Comparison of ENCODE assay signal across 1 cellular context in the genomic region with DNA sequence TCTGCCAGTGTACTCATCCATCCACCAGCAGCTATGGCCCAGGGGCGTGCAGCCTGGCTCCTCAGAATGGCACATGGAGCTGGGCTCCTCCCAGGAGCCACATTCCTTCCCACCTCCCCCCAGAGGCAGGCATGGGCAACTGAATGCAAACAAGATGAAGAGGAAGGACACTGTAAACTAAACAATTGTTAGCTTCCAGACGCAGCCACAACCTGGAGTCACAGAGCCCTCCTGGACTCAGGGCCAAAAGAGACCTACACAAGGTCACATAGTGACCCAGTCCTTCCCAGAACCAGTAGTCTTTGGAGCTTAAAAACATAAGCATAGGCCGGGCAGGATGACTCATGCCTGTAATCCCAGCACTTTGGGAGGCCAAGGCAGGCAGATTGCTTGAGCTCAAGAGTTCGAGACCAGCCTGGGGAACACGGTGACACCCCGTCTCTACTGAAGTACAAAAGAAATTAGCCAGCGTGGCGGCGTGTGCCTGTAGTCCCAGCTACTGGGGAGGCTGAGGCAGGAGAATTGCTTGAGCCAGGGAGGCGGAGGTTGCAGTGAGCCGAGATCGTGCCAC.
TF ChIP-seq lines count a peak whose summit lies in the region.

No MANE protein-coding gene starts in this region.

TF ChIP-seq in SK-N-SH, 30 proteins besides CTCF, POLR2A, EP300 and RAD21 (continued from another document):
- TF ChIP-seq ZBTB33 (IDR thresholded peaks at IDR 0.05; ENCODE audit: borderline replicate concordance, low read depth) (no peak), TEAD4 (IDR thresholded peaks at IDR 0.05; ENCODE audit: borderline replicate concordance, insufficient read depth) (no peak), SMC3 (IDR thresholded peaks at IDR 0.05; ENCODE audit: low read depth, low read length) (no peak), RCOR1 (IDR thresholded peaks at IDR 0.05; ENCODE audit: low read length) (no peak), FOSL2 (IDR thresholded peaks at IDR 0.05; ENCODE audit: borderline replicate concordance, low read depth) (no peak), RFX5 (IDR thresholded peaks at IDR 0.05; ENCODE audit: low read length) (no peak), FOXJ3 (CRISPR knock-in tag; IDR thresholded peaks at IDR 0.05) (no peak), USF1 (IDR thresholded peaks at IDR 0.05; ENCODE audit: borderline replicate concordance, low read depth) (no peak), POLR2AphosphoS5 (IDR thresholded peaks at IDR 0.05; ENCODE audit: low read depth, low read length) (no peak)
